In the genomic region with DNA sequence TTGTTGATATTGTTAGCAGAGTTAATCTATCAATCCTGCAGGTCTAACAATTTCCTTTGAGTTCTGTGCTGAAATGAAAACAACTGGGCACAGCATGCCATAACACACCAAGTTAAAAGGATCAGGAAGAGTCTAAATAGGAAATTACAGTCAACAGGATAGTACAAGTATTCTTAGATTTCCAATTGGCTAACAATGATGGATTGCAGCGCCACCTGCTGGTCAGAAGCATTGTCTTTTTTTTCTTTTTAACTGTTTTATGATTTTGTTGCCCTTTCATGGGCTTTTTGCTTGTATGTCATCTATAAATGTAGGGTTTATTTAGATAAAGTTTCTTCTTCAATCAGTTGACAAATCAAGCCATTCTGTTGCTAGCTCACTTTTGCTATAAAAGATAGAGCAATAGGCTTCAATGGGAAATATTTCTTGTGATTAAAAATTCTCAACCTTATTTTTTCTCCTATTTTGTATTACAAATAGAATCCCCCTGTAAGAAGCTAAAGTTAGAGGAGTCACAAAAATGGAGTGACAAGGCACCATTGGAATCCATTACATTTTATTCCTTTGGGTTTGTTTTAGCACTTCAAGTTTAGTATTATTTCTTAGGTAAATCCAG, we compare ENCODE assay signal across 8 cellular contexts. TPM values are rescaled to one million over a fixed set of nuclear protein-coding genes. Genes with fewer than 3 reads are reported as not detected.
DNase-seq lines count a peak whose midpoint lies in the region; ATAC-seq, FAIRE-seq and TF ChIP-seq lines count a peak whose summit lies in the region.

No MANE protein-coding gene starts in this region.

- DNase-seq in AG09319 (ENCODE audit: extremely low read depth, low read depth): peak; percentile 0
- DNase-seq in GM18507 (ENCODE audit: extremely low spot score, insufficient read length, low read depth): no peak
- DNase-seq in NCI-H1694 (lab: John Stamatoyannopoulos, UW): peak; percentile 89
- peak; percentile 72 for DNase-seq in dermis blood vessel endothelial cell
- DNase-seq in midbrain (lab: John Stamatoyannopoulos, UW): peak; percentile 58
- DNase-seq in stimulated activated naive CD8-positive, alpha-beta T cell treated with anti-CD3 and anti-CD28 coated beads, Interleukin-15, amount 100 ng/mL, for 72 hours: peak; percentile 20 to 24

- no peak overlapping the region for H3K4me3 Mint-ChIP-seq in stimulated activated naive CD8-positive, alpha-beta T cell treated with anti-CD3 and anti-CD28 coated beads, Interleukin-15, amount 100 ng/mL, for 72 hours

- no peak overlapping the region for H3K27ac Mint-ChIP-seq in stimulated activated naive CD8-positive, alpha-beta T cell treated with anti-CD3 and anti-CD28 coated beads, Interleukin-15, amount 100 ng/mL, for 72 hours

- peak; percentile 66 for TF ChIP-seq CTCF in AG09319 (IDR thresholded peaks at IDR 0.05; ENCODE audit: low read depth, low read length)
- peak; percentile 30; the same call in 1 of the 2 replicates for TF ChIP-seq CTCF in WI38 (IDR thresholded peaks at IDR 0.05; ENCODE audit: low read depth, low read length)

- no peak for ATAC-seq in stimulated activated naive CD8-positive, alpha-beta T cell treated with anti-CD3 and anti-CD28 coated beads, Interleukin-15, amount 100 ng/mL, for 72 hours
- ATAC-seq in GM21367 (IDR thresholded peaks at IDR 0.05; ENCODE audit: unreplicated experiment): no peak

- peaks cover 8% of the 10 kb centered on the region for H3K27me3 Mint-ChIP-seq in stimulated activated naive CD8-positive, alpha-beta T cell treated with anti-CD3 and anti-CD28 coated beads, Interleukin-15, amount 100 ng/mL, for 72 hours

- no peaks in the 10 kb centered on the region for H3K4me1 Mint-ChIP-seq in stimulated activated naive CD8-positive, alpha-beta T cell treated with anti-CD3 and anti-CD28 coated beads, Interleukin-15, amount 100 ng/mL, for 72 hours

- no peaks in the 10 kb centered on the region for H3K9me3 Mint-ChIP-seq in stimulated activated naive CD8-positive, alpha-beta T cell treated with anti-CD3 and anti-CD28 coated beads, Interleukin-15, amount 100 ng/mL, for 72 hours

- FAIRE-seq in GM18507 (lab: Jason Lieb, UNC): peak; percentile 55

- H3K4me3 ChIP-seq in WI38 (ENCODE audit: low read depth, low read length): no peak overlapping the region

RNA-seq across cellular contexts. Expression of a gene that starts 40.8 kb away (rescaled TPM):
- total RNA-seq in dermis blood vessel endothelial cell: not detected in 2 replicates
